ENCODE assay signal across 15 cellular contexts in genomic region chr12:13198921-13199320, GRCh38. TPM values are rescaled to one million over a fixed set of nuclear protein-coding genes. Genes with fewer than 3 reads are reported as not detected.
DNase-seq lines count a peak whose midpoint lies in the region; ATAC-seq, FAIRE-seq and TF ChIP-seq lines count a peak whose summit lies in the region.
"Had no signal": no experiment of that assay in that cellular context is flagged by ENCODE, and none has a peak within 500 bp of the region (broad histone marks: within the 10 kb centered on the region; RNA-seq: fewer than 3 reads in every experiment).

No MANE protein-coding gene starts in this region.

- H3K27me3 ChIP-seq in adipocyte (replicated peaks; ENCODE audit: control insufficient read depth, insufficient read depth, low read length) (no peaks in the 10 kb centered on the region), gastroesophageal sphincter (peaks cover 27% of the 10 kb centered on the region), gastrocnemius medialis (peaks cover 0 to 9% (median 2%) of the 10 kb centered on the region in 3 donors)

- ATAC-seq in gastroesophageal sphincter, result no peak
- ATAC-seq in gastrocnemius medialis, result no peak
- ATAC-seq: CD8-positive, alpha-beta T cell had no signal

- TF ChIP-seq CTCF in gastroesophageal sphincter (IDR thresholded peaks at IDR 0.05) (no peak), gastrocnemius medialis (IDR thresholded peaks at IDR 0.05 in 4 of 5, conservative IDR thresholded peaks at IDR 0.05 in 1 of 5) (no peak), progenitor cell of endocrine pancreas (IDR thresholded peaks at IDR 0.05; ENCODE audit: unreplicated experiment) (no peak)

- H3K4me3 Mint-ChIP-seq in progenitor cell of endocrine pancreas (ENCODE audit: low read depth), result no peak overlapping the region
- H3K4me3 Mint-ChIP-seq: CD8-positive, alpha-beta T cell; stimulated activated naive CD8-positive, alpha-beta T cell treated with anti-CD3 and anti-CD28 coated beads, Interleukin-15, Interleukin-2, amounts not matched to agents 100 ng/mL and 50 ng/mL, for 24 hours; T-helper 2 cell treated with Interferon-gamma antibody and Interleukin-4, amounts not matched to agents 5 μg/mL and 100 μg/mL, for 36 hours had no signal

- peaks cover 71% of the 10 kb centered on the region for H3K4me1 ChIP-seq in adipocyte (ENCODE audit: control insufficient read depth, insufficient read depth, low read length)
- H3K4me1 ChIP-seq in gastroesophageal sphincter, result peaks cover 0 to 78% (median 30%) of the 10 kb centered on the region in 3 donors
- peaks cover 20 to 46% of the 10 kb centered on the region in 2 donors for H3K4me1 ChIP-seq in gastrocnemius medialis

- H3K27ac Mint-ChIP-seq in progenitor cell of endocrine pancreas, result no peak overlapping the region
- H3K27ac Mint-ChIP-seq: CD8-positive, alpha-beta T cell; stimulated activated naive CD8-positive, alpha-beta T cell treated with anti-CD3 and anti-CD28 coated beads, Interleukin-15, Interleukin-2, amounts not matched to agents 100 ng/mL and 50 ng/mL, for 24 hours; T-helper 2 cell treated with Interferon-gamma antibody and Interleukin-4, amounts not matched to agents 5 μg/mL and 100 μg/mL, for 36 hours had no signal

- TF ChIP-seq POLR2A in gastroesophageal sphincter (IDR thresholded peaks at IDR 0.05), result peak in 1 of 2 donors; percentile 15
- TF ChIP-seq POLR2A in gastrocnemius medialis (IDR thresholded peaks at IDR 0.05), result no peak
- TF ChIP-seq POLR2A in GM12892 (IDR thresholded peaks at IDR 0.05; ENCODE audit: low read depth, low read length), result no peak

- peak overlapping the region; percentile 79 to 92 (median 85) for H3K27ac ChIP-seq in gastroesophageal sphincter
- H3K27ac ChIP-seq in gastrocnemius medialis, result peak overlapping the region; percentile 74 to 86 (median 81)

- FAIRE-seq in GM12892 (lab: Jason Lieb, UNC), result no peak

- H3K9me3 ChIP-seq in adipocyte (ENCODE audit: control insufficient read depth, low read length), result no peaks in the 10 kb centered on the region
- H3K9me3 ChIP-seq in gastroesophageal sphincter, result no peaks in the 10 kb centered on the region
- no peaks in the 10 kb centered on the region for H3K9me3 ChIP-seq in gastrocnemius medialis

- H3K9me3 Mint-ChIP-seq in progenitor cell of endocrine pancreas (ENCODE audit: low read depth), result no peaks in the 10 kb centered on the region
- H3K9me3 Mint-ChIP-seq: CD8-positive, alpha-beta T cell; stimulated activated naive CD8-positive, alpha-beta T cell treated with anti-CD3 and anti-CD28 coated beads, Interleukin-15, Interleukin-2, amounts not matched to agents 100 ng/mL and 50 ng/mL, for 24 hours; T-helper 2 cell treated with Interferon-gamma antibody and Interleukin-4, amounts not matched to agents 5 μg/mL and 100 μg/mL, for 36 hours had no signal

- peaks cover 70% of the 10 kb centered on the region for H3K27me3 Mint-ChIP-seq in progenitor cell of endocrine pancreas

- 38 to 49% methylated on average over 2 to 4 of the region's 7 CpGs for WGBS in gastroesophageal sphincter (ENCODE audit: low coverage in 1 of 2), 2 donors

- peaks cover 17% of the 10 kb centered on the region for H3K36me3 ChIP-seq in adipocyte (ENCODE audit: control insufficient read depth, insufficient read depth, low read length, severe bottlenecking)
- H3K36me3 ChIP-seq in gastroesophageal sphincter, result no peaks in the 10 kb centered on the region
- no peaks in the 10 kb centered on the region for H3K36me3 ChIP-seq in gastrocnemius medialis

- DNase-seq in EL, result peak; percentile 73
- peak; percentile 65 for DNase-seq in adipocyte (ENCODE audit: low read depth)
- DNase-seq in gastrocnemius medialis, result no peak
- DNase-seq in DMS79 treated with DMSO at 0.1 percent for 48 hours (lab: John Stamatoyannopoulos, UW), result no peak
- no peak for DNase-seq in GM12892 (ENCODE audit: insufficient read length)
- no peak for DNase-seq in NCI-H82 (lab: John Stamatoyannopoulos, UW)
- no peak for DNase-seq in progenitor cell of endocrine pancreas (ENCODE audit: low spot score, unreplicated experiment)
- DNase-seq: activated T-cell treated with anti-CD3 and anti-CD28 coated beads for 4 hours; CD8-positive, alpha-beta T cell; KBM-7; kidney glomerular epithelial cell; NCI-H524 treated with DMSO at 0.1 percent for 48 hours had no signal

- H3K4me3 ChIP-seq in adipocyte (ENCODE audit: low read length) (peak overlapping the region; percentile 95), gastroesophageal sphincter (peak overlapping the region; percentile 56 to 70), gastrocnemius medialis (peak overlapping the region; percentile 44 to 63 (median 47))

- peak overlapping the region; percentile 96 for H3K9ac ChIP-seq in adipocyte (ENCODE audit: low read length)

- intact Hi-C loops in gastrocnemius medialis (cut with DNase I; ENCODE audit: low total_unique reads), result loop anchor here (10.0 kb wide), 1 partner anchor 54 kb away; no protein-coding TSS in a partner anchor

- no peak for TF ChIP-seq EP300 in gastroesophageal sphincter (IDR thresholded peaks at IDR 0.05)

- in situ Hi-C loops in gastrocnemius medialis (cut with MboI; ENCODE audit: low sequenced_read_pairs in 4 of 4), result no loop called here

- H3K4me1 Mint-ChIP-seq in progenitor cell of endocrine pancreas (ENCODE audit: low read depth), result peaks cover 12% of the 10 kb centered on the region

- H3K36me3 Mint-ChIP-seq in progenitor cell of endocrine pancreas (ENCODE audit: insufficient read depth), result no peaks in the 10 kb centered on the region
- H3K36me3 Mint-ChIP-seq: CD8-positive, alpha-beta T cell had no signal

RNA-seq across cellular contexts. Expression of gene EMP1, which starts 2.4 kb away (rescaled TPM):
- 100 to 1,000 TPM in 3 of 4 donors, 10 to 100 TPM in 1; 50.0 to 482 (median 331) TPM for total RNA-seq in gastroesophageal sphincter
- total RNA-seq in gastrocnemius medialis, result 100 to 1,000 TPM in 1 of 4 donors, 10 to 100 TPM in 3; 33.5 to 111 (median 73.6) TPM
- polyA plus RNA-seq in GM12892 (2012; ENCODE audit: missing spikeins), result 0.36 TPM
- total RNA-seq in progenitor cell of endocrine pancreas, result 0.31 and 0.47 TPM in 2 replicates

Comparison
In these comparisons a context has a peak if more than half of its experiments do, and no peak if none do; other contexts are left out.
1. DNase-seq: peak in EL (single experiment) and adipocyte (single experiment); none in gastrocnemius medialis (0 of 2), DMS79 treated with DMSO at 0.1 percent for 48 hours (single experiment), GM12892 (single experiment), NCI-H82 (single experiment) and progenitor cell of endocrine pancreas (single experiment).
2. RNA of gene EMP1, which starts 2.4 kb away (total RNA-seq): 50.0 to 482 TPM in gastroesophageal sphincter and 33.5 to 111 TPM in gastrocnemius medialis; 0.31 to 0.47 TPM in progenitor cell of endocrine pancreas; every median in the first group is over 10 times any median in the second.
3. Peak in every context shown above with its lines, with median percentiles within 50 percentile points of each other: H3K4me3 ChIP-seq.